28 cellular contexts compared by ENCODE assay signal in genomic region chr18:36871801-36872200, GRCh38.
"Had no signal": no experiment of that assay in that cellular context is flagged by ENCODE, and none has a peak within 500 bp of the region (broad histone marks: within the 10 kb centered on the region; RNA-seq: fewer than 3 reads in every experiment).

No MANE protein-coding gene starts in this region.

- H3K27ac Mint-ChIP-seq: activated CD8-positive, alpha-beta T cell treated with anti-CD3 and anti-CD28 coated beads for 36 hours; activated T-cell treated with anti-CD3 and anti-CD28 coated beads, Interleukin-2, amount 50 U/mL, for 72 hours had no signal

- H3K36me3 ChIP-seq: adrenal gland, SJCRH30, WERI-Rb-1 had no signal

- H3K4me3 ChIP-seq: adrenal gland, SJCRH30 had no signal

- H3K9ac ChIP-seq: KMS-11, SK-N-SH had no signal

- H3K27me3 Mint-ChIP-seq: activated CD8-positive, alpha-beta T cell treated with anti-CD3 and anti-CD28 coated beads for 36 hours had no signal

- H3K9me3 ChIP-seq: adrenal gland, SJCRH30 had no signal

- H3K4me2 ChIP-seq: KMS-11, SK-N-SH had no signal

- H3K27ac ChIP-seq: adrenal gland, KMS-11, RWPE1, SJCRH30, WERI-Rb-1 had no signal

- DNase-seq: activated CD4-positive, alpha-beta T cell treated with anti-CD3 and anti-CD28 coated beads for 4 hours; activated CD8-positive, alpha-beta memory T cell treated with anti-CD3 and anti-CD28 coated beads, Interleukin-2, amount 50 U/mL, for 4 hours; activated CD8-positive, alpha-beta T cell treated with anti-CD3 and anti-CD28 coated beads for 36 hours; activated naive CD4-positive, alpha-beta T cell treated with Interleukin-2 at 50 U/mL for 16 hours; activated T-cell treated with anti-CD3 and anti-CD28 coated beads, Interleukin-2, amount 50 U/mL, for 72 hours; adrenal gland; anterior cingulate cortex; cerebellar nuclear complex; MM.1S; NCI-H1105; NCI-H1436; NCI-H1694 treated with DMSO at 0.1 percent for 48 hours; NCI-H2029 treated with DMSO at 0.1 percent for 48 hours; NCI-H345; NCI-H510A; NCI-H526 treated with DMSO at 0.1 percent for 48 hours; NK-92 treated with Interleukin-12 subunit alpha and Interleukin-12 subunit beta, amount 100 ng/mL, for 24 hours; OCI-M1; Right ventricle myocardium superior; SJCRH30; SK-N-SH; T-helper 1 cell; WERI-Rb-1 had no signal

- H3K4me3 Mint-ChIP-seq: activated CD8-positive, alpha-beta T cell treated with anti-CD3 and anti-CD28 coated beads for 36 hours; activated T-cell treated with anti-CD3 and anti-CD28 coated beads, Interleukin-2, amount 50 U/mL, for 72 hours had no signal

- H3K27me3 ChIP-seq: adrenal gland, SJCRH30 had no signal

- H3K4me1 ChIP-seq: SJCRH30 had no signal

- ATAC-seq: activated CD4-positive, CD25-positive, alpha-beta regulatory T cell treated with anti-CD3 and anti-CD28 coated beads, Interleukin-2, amount 50 U/mL, for 24 hours; activated CD8-positive, alpha-beta T cell treated with anti-CD3 and anti-CD28 coated beads for 36 hours; activated naive CD4-positive, alpha-beta T cell treated with anti-CD3 and anti-CD28 coated beads, Interleukin-2, amount 50 U/mL, for 72 hours; activated T-cell treated with anti-CD3 and anti-CD28 coated beads, Interleukin-2, amount 50 U/mL, for 72 hours; Panc1 had no signal
